1 cellular context compared by ENCODE assay signal in the genomic region with DNA sequence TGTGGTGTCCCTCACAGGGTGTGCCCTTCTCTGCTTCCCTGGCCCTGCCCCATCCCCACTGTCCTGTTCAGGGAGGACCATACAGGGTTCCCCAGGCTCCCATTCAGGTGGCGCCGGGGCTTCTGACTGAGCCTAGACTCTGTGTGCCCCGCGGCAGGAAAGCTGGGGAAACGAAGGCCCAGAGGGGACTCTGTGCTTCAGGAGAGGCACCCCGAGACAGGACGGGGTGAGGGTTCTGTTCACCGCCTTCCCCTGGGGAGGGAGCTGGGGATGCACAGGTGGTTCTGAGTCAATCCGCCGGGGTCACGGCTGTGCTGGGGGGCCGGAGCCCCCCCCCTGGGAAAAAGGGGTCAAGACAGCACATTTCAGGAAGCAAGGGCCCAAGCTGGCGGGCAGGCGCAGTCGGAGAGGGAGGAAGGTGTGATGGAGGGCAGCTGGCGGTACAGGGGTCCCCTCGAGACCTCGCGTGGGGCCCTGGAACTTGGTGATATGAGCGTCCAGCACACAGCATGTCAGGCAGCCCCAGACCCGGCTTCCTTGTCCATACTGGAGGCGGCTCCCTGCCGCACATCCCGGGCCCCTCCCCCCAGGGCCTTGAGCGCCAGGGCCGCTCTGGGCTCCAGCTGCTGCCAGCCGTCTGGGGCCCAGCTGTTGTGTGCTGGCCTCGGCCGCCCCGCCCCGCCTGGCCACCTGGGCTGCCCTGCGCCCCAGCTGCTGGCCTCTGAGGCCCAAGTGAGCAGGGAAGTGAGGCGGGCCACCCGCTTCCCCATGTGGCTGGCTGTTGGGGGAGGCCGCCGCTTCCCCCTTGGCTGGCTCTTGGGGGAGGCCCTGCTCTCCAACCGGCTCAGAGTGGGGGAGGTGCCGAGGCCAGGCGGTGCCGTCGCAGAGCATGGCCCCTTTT.
TF ChIP-seq lines count a peak whose summit lies in the region.

No MANE protein-coding gene starts in this region.

TF ChIP-seq in HepG2, 621 proteins besides CTCF, POLR2A, EP300 and RAD21 (continued from another document and continues in another):
- peak; percentile 92; the same call in 1 of the 2 replicates for TF ChIP-seq AFF4 (CRISPR knock-in tag; IDR thresholded peaks at IDR 0.05)
- TF ChIP-seq ZFP1 (CRISPR knock-in tag; IDR thresholded peaks at IDR 0.05) = peak; percentile 76; the same call in 1 of the 2 replicates
- TF ChIP-seq HNRNPL (IDR thresholded peaks at IDR 0.05; ENCODE audit: low read depth, low read length) = peak; percentile 92
- TF ChIP-seq ZNF407 (CRISPR knock-in tag; IDR thresholded peaks at IDR 0.05; ENCODE audit: not compliant biosample characterization) = no peak
- TF ChIP-seq, protein P1, sequence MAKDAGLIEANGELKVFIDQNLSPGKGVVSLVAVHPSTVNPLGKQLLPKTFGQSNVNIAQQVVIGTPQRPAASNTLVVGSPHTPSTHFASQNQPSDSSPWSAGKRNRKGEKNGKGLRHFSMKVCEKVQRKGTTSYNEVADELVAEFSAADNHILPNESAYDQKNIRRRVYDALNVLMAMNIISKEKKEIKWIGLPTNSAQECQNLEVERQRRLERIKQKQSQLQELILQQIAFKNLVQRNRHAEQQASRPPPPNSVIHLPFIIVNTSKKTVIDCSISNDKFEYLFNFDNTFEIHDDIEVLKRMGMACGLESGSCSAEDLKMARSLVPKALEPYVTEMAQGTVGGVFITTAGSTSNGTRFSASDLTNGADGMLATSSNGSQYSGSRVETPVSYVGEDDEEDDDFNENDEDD (CRISPR knock-in tag; IDR thresholded peaks at IDR 0.05; ENCODE audit: borderline replicate concordance) = peak; percentile 87
- TF ChIP-seq TEAD3 (CRISPR knock-in tag; optimal IDR thresholded peaks at IDR 0.05; ENCODE audit: borderline replicate concordance) = peak; percentile 84
- TF ChIP-seq SP5 (CRISPR knock-in tag; IDR thresholded peaks at IDR 0.05; ENCODE audit: borderline replicate concordance, low read depth) = peak; percentile 99
- TF ChIP-seq SRSF4 (IDR thresholded peaks at IDR 0.05; ENCODE audit: low read depth, low read length, poor library complexity, severe bottlenecking) = peak; percentile 54
- peak; percentile 91 for TF ChIP-seq ZNF724P (CRISPR knock-in tag; IDR thresholded peaks at IDR 0.05; ENCODE audit: borderline replicate concordance)
- TF ChIP-seq ZNF639 (CRISPR knock-in tag; conservative IDR thresholded peaks at IDR 0.05) = peak; percentile 87; the same call in 1 of the 2 replicates
- peak; percentile 92 for TF ChIP-seq MED1 (CRISPR knock-in tag; IDR thresholded peaks at IDR 0.05)
- TF ChIP-seq ATF7 (IDR thresholded peaks at IDR 0.05) = no peak
- peak; percentile 54 for TF ChIP-seq ATF7 (CRISPR knock-in tag; IDR thresholded peaks at IDR 0.05)
- peak; percentile 97 for TF ChIP-seq SKI (IDR thresholded peaks at IDR 0.05; ENCODE audit: partially characterized antibody)
- TF ChIP-seq, protein P2, sequence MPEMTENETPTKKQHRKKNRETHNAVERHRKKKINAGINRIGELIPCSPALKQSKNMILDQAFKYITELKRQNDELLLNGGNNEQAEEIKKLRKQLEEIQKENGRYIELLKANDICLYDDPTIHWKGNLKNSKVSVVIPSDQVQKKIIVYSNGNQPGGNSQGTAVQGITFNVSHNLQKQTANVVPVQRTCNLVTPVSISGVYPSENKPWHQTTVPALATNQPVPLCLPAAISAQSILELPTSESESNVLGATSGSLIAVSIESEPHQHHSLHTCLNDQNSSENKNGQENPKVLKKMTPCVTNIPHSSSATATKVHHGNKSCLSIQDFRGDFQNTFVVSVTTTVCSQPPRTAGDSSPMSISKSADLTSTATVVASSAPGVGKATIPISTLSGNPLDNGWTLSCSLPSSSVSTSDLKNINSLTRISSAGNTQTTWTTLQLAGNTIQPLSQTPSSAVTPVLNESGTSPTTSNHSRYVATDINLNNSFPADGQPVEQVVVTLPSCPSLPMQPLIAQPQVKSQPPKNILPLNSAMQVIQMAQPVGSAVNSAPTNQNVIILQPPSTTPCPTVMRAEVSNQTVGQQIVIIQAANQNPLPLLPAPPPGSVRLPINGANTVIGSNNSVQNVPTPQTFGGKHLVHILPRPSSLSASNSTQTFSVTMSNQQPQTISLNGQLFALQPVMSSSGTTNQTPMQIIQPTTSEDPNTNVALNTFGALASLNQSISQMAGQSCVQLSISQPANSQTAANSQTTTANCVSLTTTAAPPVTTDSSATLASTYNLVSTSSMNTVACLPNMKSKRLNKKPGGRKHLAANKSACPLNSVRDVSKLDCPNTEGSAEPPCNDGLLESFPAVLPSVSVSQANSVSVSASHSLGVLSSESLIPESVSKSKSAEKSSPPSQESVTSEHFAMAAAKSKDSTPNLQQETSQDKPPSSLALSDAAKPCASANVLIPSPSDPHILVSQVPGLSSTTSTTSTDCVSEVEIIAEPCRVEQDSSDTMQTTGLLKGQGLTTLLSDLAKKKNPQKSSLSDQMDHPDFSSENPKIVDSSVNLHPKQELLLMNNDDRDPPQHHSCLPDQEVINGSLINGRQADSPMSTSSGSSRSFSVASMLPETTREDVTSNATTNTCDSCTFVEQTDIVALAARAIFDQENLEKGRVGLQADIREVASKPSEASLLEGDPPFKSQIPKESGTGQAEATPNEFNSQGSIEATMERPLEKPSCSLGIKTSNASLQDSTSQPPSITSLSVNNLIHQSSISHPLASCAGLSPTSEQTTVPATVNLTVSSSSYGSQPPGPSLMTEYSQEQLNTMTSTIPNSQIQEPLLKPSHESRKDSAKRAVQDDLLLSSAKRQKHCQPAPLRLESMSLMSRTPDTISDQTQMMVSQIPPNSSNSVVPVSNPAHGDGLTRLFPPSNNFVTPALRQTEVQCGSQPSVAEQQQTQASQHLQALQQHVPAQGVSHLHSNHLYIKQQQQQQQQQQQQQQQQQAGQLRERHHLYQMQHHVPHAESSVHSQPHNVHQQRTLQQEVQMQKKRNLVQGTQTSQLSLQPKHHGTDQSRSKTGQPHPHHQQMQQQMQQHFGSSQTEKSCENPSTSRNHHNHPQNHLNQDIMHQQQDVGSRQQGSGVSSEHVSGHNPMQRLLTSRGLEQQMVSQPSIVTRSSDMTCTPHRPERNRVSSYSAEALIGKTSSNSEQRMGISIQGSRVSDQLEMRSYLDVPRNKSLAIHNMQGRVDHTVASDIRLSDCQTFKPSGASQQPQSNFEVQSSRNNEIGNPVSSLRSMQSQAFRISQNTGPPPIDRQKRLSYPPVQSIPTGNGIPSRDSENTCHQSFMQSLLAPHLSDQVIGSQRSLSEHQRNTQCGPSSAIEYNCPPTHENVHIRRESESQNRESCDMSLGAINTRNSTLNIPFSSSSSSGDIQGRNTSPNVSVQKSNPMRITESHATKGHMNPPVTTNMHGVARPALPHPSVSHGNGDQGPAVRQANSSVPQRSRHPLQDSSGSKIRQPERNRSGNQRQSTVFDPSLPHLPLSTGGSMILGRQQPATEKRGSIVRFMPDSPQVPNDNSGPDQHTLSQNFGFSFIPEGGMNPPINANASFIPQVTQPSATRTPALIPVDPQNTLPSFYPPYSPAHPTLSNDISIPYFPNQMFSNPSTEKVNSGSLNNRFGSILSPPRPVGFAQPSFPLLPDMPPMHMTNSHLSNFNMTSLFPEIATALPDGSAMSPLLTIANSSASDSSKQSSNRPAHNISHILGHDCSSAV (CRISPR knock-in tag; IDR thresholded peaks at IDR 0.05; ENCODE audit: borderline replicate concordance) = no peak
- peak; percentile 71; the same call in 1 of the 2 replicates for TF ChIP-seq ELF1 (CRISPR knock-in tag; IDR thresholded peaks at IDR 0.05)
- no peak for TF ChIP-seq PAWR (CRISPR knock-in tag; IDR thresholded peaks at IDR 0.05; ENCODE audit: borderline replicate concordance)
- TF ChIP-seq SOX5 (CRISPR knock-in tag; IDR thresholded peaks at IDR 0.05; ENCODE audit: borderline replicate concordance) = peak; percentile 66; the same call in 1 of the 2 replicates
- no peak for TF ChIP-seq MAFK (conservative IDR thresholded peaks at IDR 0.05 in 1 of 2, IDR thresholded peaks at IDR 0.05 in 1 of 2; ENCODE audit: low read length in 2 of 2)
- TF ChIP-seq ZBTB46 (CRISPR knock-in tag; IDR thresholded peaks at IDR 0.05; ENCODE audit: borderline replicate concordance) = peak; percentile 93
- peak; percentile 91 for TF ChIP-seq ELF3 (CRISPR knock-in tag; IDR thresholded peaks at IDR 0.05)
- no peak for TF ChIP-seq MAFF (IDR thresholded peaks at IDR 0.05; ENCODE audit: low read depth, low read length)
